ENCODE assay signal across 10 cellular contexts in the genomic region with DNA sequence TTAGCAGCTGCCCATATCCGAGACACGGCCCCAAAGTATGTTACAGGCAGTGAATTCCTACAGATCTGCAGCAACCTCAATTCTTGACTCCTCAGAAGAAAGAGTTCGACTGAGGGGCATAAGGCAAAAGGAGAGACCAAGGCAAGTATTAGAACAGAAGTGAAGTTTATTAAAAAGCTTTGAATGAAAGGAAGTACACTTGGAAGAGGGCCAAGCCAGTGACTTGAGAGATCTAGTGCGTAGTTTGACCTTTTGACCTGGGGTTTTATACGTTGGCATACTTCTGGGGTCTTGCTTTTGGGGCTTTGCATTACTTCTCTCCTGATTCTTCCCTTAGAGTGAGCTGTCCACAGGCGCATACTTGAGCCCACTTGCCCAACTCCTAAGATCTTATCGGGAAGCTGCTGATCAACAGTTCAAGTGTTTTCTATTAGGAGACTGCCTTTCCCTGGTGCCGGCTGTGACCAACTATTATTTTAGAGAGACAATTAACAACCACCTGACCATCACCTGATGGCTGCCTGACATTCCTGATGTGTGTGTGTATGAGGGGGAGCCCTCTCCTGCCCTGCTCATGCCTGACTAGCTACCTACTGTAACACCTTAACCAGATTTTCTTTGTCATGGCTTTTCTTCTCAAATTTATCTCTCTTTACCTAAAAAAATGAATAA. TPM values are rescaled to one million over a fixed set of nuclear protein-coding genes. Genes with fewer than 3 reads are reported as not detected.
A peak's percentile ranks its signal among the peaks of the same experiment; 100 is the strongest.
DNase-seq lines count a peak whose midpoint lies in the region; ATAC-seq and TF ChIP-seq lines count a peak whose summit lies in the region.
"Had no signal": no experiment of that assay in that cellular context is flagged by ENCODE, and none has a peak within 500 bp of the region (broad histone marks: within the 10 kb centered on the region; RNA-seq: fewer than 3 reads in every experiment).

No MANE protein-coding gene starts in this region.

- H3K4me3 ChIP-seq in Caco-2 (ENCODE audit: low read depth, low read length): no peak overlapping the region

- intact Hi-C loops in Caco-2 (cut with micrococcal nuclease; ENCODE audit: unreplicated experiment): no loop called here

- H3K36me3 Mint-ChIP-seq in Caco-2 (ENCODE audit: insufficient read depth, unreplicated experiment) (peaks cover 19% of the 10 kb centered on the region), IgD-negative memory B cell (peaks cover 2% of the 10 kb centered on the region), brain (no peaks in the 10 kb centered on the region), nephron progenitor cell (ENCODE audit: low read depth) (peaks cover 13% of the 10 kb centered on the region), endothelial cell (ENCODE audit: low read depth, unreplicated experiment) (peaks cover 5% of the 10 kb centered on the region)

- no peaks in the 10 kb centered on the region for H3K36me3 ChIP-seq in Caco-2 (ENCODE audit: control insufficient read depth, insufficient read depth, low read length)

- H3K27ac Mint-ChIP-seq in Caco-2 (ENCODE audit: unreplicated experiment) (no peak overlapping the region), IgD-negative memory B cell (no peak overlapping the region), brain (peak overlapping the region in 1 of 5 experiments; percentile 7), nephron progenitor cell (no peak overlapping the region), endothelial cell (ENCODE audit: unreplicated experiment) (no peak overlapping the region)

- H3K9me3 ChIP-seq in Caco-2: no peaks in the 10 kb centered on the region

- H3K4me3 Mint-ChIP-seq in Caco-2 (ENCODE audit: unreplicated experiment) (peak overlapping the region; percentile 6), IgD-negative memory B cell (peak overlapping the region in 3 of 4 donors; percentile 43 to 85 (median 56)), brain (peak overlapping the region; percentile 72 to 99 (median 98)), nephron progenitor cell (peak overlapping the region; percentile 57), endothelial cell (ENCODE audit: unreplicated experiment) (no peak overlapping the region)

- no peak for TF ChIP-seq CTCF in Caco-2 (IDR thresholded peaks at IDR 0.05; ENCODE audit: insufficient read depth in 1 of 2, low read depth in 1 of 2, low read length in 1 of 2, severe bottlenecking in 1 of 2, unreplicated experiment in 1 of 2)
- no peak for TF ChIP-seq CTCF in brain (conservative IDR thresholded peaks at IDR 0.05)
- TF ChIP-seq CTCF in nephron progenitor cell (IDR thresholded peaks at IDR 0.05): no peak
- no peak for TF ChIP-seq CTCF in endothelial cell (IDR thresholded peaks at IDR 0.05; ENCODE audit: unreplicated experiment)

- no TSS peak for BruUV-seq in Caco-2 (replicated peaks; lab: Mats Ljungman, UMichigan)

- DNase-seq in Caco-2: no peak
- DNase-seq in nephron progenitor cell: no peak
- no peak for DNase-seq in endothelial cell (ENCODE audit: low spot score)
- DNase-seq in NCI-H1930 (lab: John Stamatoyannopoulos, UW): no peak
- DNase-seq in HuH-7.5 (ENCODE audit: low spot score): no peak
- DNase-seq: endodermal cell, NCI-H1694 had no signal

- H3K27me3 Mint-ChIP-seq in Caco-2 (ENCODE audit: insufficient read depth, unreplicated experiment) (no peaks in the 10 kb centered on the region), IgD-negative memory B cell (no peaks in the 10 kb centered on the region), brain (peaks cover 23% of the 10 kb centered on the region), nephron progenitor cell (ENCODE audit: low read depth, poor library complexity) (peaks cover 9% of the 10 kb centered on the region), endothelial cell (ENCODE audit: unreplicated experiment) (peaks cover 6% of the 10 kb centered on the region)

- H3K27me3 ChIP-seq in Caco-2 (replicated peaks; ENCODE audit: control insufficient read depth, insufficient read depth, low read length): no peaks in the 10 kb centered on the region

- no peak for ATAC-seq in HG03108 (IDR thresholded peaks at IDR 0.05; ENCODE audit: unreplicated experiment)

- CTCF ChIA-PET in Caco-2 (lab: Charles Lee): no interaction called here

- H3K4me1 Mint-ChIP-seq in Caco-2 (ENCODE audit: low read depth, unreplicated experiment) (peaks cover 10% of the 10 kb centered on the region), IgD-negative memory B cell (peaks cover 4 to 7% (median 5%) of the 10 kb centered on the region in 3 donors), brain (peaks cover 44% of the 10 kb centered on the region), nephron progenitor cell (peaks cover 37% of the 10 kb centered on the region), endothelial cell (ENCODE audit: unreplicated experiment) (peaks cover 10% of the 10 kb centered on the region)

- no peaks in the 10 kb centered on the region for H3K9me3 Mint-ChIP-seq in Caco-2 (ENCODE audit: unreplicated experiment)
- H3K9me3 Mint-ChIP-seq in IgD-negative memory B cell: no peaks in the 10 kb centered on the region
- H3K9me3 Mint-ChIP-seq in brain: peaks cover 0 to 2% (median 0%) of the 10 kb centered on the region in 5 experiments
- H3K9me3 Mint-ChIP-seq in nephron progenitor cell: peaks cover 6% of the 10 kb centered on the region
- no peaks in the 10 kb centered on the region for H3K9me3 Mint-ChIP-seq in endothelial cell (ENCODE audit: unreplicated experiment)
- H3K9me3 Mint-ChIP-seq: endodermal cell had no signal

- peaks cover 13% of the 10 kb centered on the region for H3K4me1 ChIP-seq in Caco-2

- POLR2A ChIA-PET in Caco-2 (lab: Charles Lee): no interaction called here

RNA-seq across cellular contexts. Expression of a gene that starts 1.5 kb away (rescaled TPM):
- total RNA-seq in Caco-2 (2022) (44.9 and 46.7 TPM in 2 replicates), endothelial cell (ENCODE audit: unreplicated experiment) (6.4 TPM)
- polyA plus RNA-seq in IgD-negative memory B cell (0.23 TPM), brain (ENCODE audit: insufficient read depth, low read depth, low replicate concordance) (10.4 TPM)
